Comparison of ENCODE assay signal across 15 cellular contexts in the genomic region with DNA sequence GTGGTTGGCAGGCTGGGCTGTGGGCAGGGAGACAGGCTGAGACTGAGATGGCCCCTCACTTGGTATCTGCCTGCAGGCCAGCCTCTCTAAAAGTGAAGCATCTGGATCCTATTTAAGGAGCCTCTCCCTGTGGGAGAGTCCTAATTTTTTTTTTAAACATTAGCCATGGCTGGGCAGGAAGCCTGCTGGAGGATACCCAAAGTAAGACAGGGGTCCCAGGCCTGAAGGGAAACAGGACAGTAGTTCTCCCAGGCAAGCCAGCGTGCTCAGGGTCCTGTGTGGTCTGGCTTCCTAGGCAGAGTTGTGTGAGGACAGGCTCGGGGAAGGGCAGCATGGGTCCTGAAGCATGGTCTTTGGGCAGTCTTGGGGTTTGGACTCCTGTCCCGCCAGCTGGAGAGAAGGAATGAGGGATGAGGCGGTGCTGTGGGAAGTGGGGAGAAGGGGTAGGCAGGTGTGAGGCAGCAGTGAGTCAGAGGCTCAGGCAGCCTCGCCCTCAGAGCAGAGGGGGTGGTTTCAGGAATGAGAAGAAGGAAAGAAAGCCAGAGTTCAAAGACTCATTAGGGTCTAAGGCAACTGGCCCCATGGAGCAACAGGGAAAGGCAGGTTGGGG.
DNase-seq lines count a peak whose midpoint lies in the region; ATAC-seq and TF ChIP-seq lines count a peak whose summit lies in the region.
"Had no signal": no experiment of that assay in that cellular context is flagged by ENCODE, and none has a peak within 500 bp of the region (broad histone marks: within the 10 kb centered on the region; RNA-seq: fewer than 3 reads in every experiment).

No MANE protein-coding gene starts in this region.

- H3K27me3 ChIP-seq in foreskin keratinocyte, result no peaks in the 10 kb centered on the region
- H3K27me3 ChIP-seq: suprapubic skin had no signal

- TF ChIP-seq CTCF in foreskin keratinocyte (conservative IDR thresholded peaks at IDR 0.05), result no peak

- peaks cover 24% of the 10 kb centered on the region for H3K4me1 ChIP-seq in foreskin keratinocyte

- intact Hi-C loops in sciatic nerve (cut with DNase I), result no loop called here

- H3K27ac ChIP-seq in foreskin keratinocyte, result peak overlapping the region; percentile 85
- H3K27ac ChIP-seq: suprapubic skin had no signal

- ATAC-seq in foreskin keratinocyte (peak; percentile 90), sciatic nerve (peak; percentile 14), GM18873 (IDR thresholded peaks at IDR 0.05; ENCODE audit: low FRiP score, unreplicated experiment) (no peak)

- peak; percentile 7 for DNase-seq in NCI-H82 (lab: John Stamatoyannopoulos, UW)
- DNase-seq in NCI-H82 treated with DMSO at 0.1 percent for 48 hours (lab: John Stamatoyannopoulos, UW; ENCODE audit: unreplicated experiment), result no peak
- DNase-seq in RPMI7951 (ENCODE audit: low read depth), result peak; percentile 57
- peak; percentile 52 to 78 for DNase-seq in foreskin keratinocyte
- no peak for DNase-seq in sciatic nerve (ENCODE audit: low spot score)
- no peak for DNase-seq in 8988T
- DNase-seq in NCI-H1417 treated with DMSO at 0.1 percent for 48 hours (lab: John Stamatoyannopoulos, UW), result no peak
- DNase-seq: activated CD4-positive, alpha-beta T cell treated with anti-CD3 and anti-CD28 coated beads for 4 hours; CD4-positive, alpha-beta memory T cell; central memory CD4-positive, alpha-beta T cell; GDM1; NCI-H2081; NCI-H748 treated with DMSO at 0.1 percent for 48 hours had no signal

Comparison
In these comparisons a context has a peak if more than half of its experiments do, and no peak if none do; other contexts are left out.
1. DNase-seq: peak in NCI-H82 (single experiment), RPMI7951 (single experiment) and foreskin keratinocyte (2 of 2); none in NCI-H82 treated with DMSO at 0.1 percent for 48 hours (single experiment), sciatic nerve (single experiment), 8988T (single experiment) and NCI-H1417 treated with DMSO at 0.1 percent for 48 hours (single experiment).